ENCODE assay signal across 21 cellular contexts in the genomic region with DNA sequence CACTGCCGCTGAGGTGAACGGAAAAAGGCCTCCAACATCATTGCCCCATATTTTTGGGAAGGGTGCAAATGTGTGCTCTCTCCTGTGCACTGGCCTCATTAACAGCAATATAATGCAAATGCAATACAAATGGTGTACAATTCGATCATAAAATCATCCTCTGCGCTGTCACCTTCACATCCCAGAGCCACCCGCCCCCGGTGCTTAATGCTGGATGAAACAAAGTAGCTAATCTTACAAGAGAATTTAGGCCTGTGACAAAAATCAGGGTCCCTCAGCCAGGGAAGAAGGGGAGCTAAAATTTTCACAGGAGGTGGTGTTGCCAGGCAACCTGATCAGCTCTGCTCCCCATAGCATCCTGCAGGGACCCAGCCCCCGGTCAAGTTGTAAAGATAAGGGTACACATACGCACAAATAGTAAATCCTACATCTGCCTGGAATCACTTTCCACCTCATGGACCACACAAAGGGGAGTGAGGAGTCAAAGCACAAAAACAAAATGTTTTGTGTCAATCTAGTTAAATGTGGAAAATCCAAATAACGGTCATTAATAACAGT.
DNase-seq lines count a peak whose midpoint lies in the region; ATAC-seq and TF ChIP-seq lines count a peak whose summit lies in the region.
"Had no signal": no experiment of that assay in that cellular context is flagged by ENCODE, and none has a peak within 500 bp of the region (broad histone marks: within the 10 kb centered on the region; RNA-seq: fewer than 3 reads in every experiment).

No MANE protein-coding gene starts in this region.

- no peak for ATAC-seq in HG03457 (IDR thresholded peaks at IDR 0.05; ENCODE audit: unreplicated experiment)
- no peak for ATAC-seq in stimulated activated effector memory CD8-positive, alpha-beta T cell treated with anti-CD3 and anti-CD28 coated beads, Interleukin-12 subunit alpha, Interleukin-12 subunit beta, amount 100 ng/mL, for 72 hours
- ATAC-seq: CD8-positive, alpha-beta T cell had no signal

- H3K4me1 Mint-ChIP-seq in nephron progenitor cell = peaks cover 66% of the 10 kb centered on the region
- H3K4me1 Mint-ChIP-seq in stimulated activated effector memory CD8-positive, alpha-beta T cell treated with anti-CD3 and anti-CD28 coated beads, Interleukin-12 subunit alpha, Interleukin-12 subunit beta, amount 100 ng/mL, for 72 hours = peaks cover 12% of the 10 kb centered on the region

- TF ChIP-seq CTCF in HEK293 (tag by site-specific recombination; IDR thresholded peaks at IDR 0.05) (no peak), nephron progenitor cell (IDR thresholded peaks at IDR 0.05) (no peak)

- no peaks in the 10 kb centered on the region for H3K9me3 Mint-ChIP-seq in nephron progenitor cell
- no peaks in the 10 kb centered on the region for H3K9me3 Mint-ChIP-seq in stimulated activated effector memory CD8-positive, alpha-beta T cell treated with anti-CD3 and anti-CD28 coated beads, Interleukin-12 subunit alpha, Interleukin-12 subunit beta, amount 100 ng/mL, for 72 hours
- H3K9me3 Mint-ChIP-seq: CD8-positive, alpha-beta T cell had no signal

- H3K9ac ChIP-seq in adipocyte (ENCODE audit: low read length) (peak overlapping the region; percentile 98), subcutaneous abdominal adipose tissue (ENCODE audit: low read length in 5 of 5) (no peak overlapping the region)
- H3K9ac ChIP-seq: BLaER1 treated with 17β-estradiol and CSF1 and Interleukin-3, amounts not matched to agents 10 nM and 100 nM had no signal

- H3K4me1 ChIP-seq in HEK293 (ENCODE audit: control insufficient read depth, insufficient read depth, low read length) = peaks cover 3% of the 10 kb centered on the region
- peaks cover 62% of the 10 kb centered on the region for H3K4me1 ChIP-seq in adipocyte (ENCODE audit: control insufficient read depth, insufficient read depth, low read length)
- H3K4me1 ChIP-seq in subcutaneous abdominal adipose tissue (ENCODE audit: control insufficient read depth in 5 of 5, insufficient read depth in 5 of 5, low read length in 5 of 5) = peaks cover 11 to 92% (median 76%) of the 10 kb centered on the region in 5 donors

- H3K27me3 ChIP-seq in adipocyte (replicated peaks; ENCODE audit: control insufficient read depth, insufficient read depth, low read length) (no peaks in the 10 kb centered on the region), subcutaneous abdominal adipose tissue (ENCODE audit: control insufficient read depth in 5 of 5, insufficient read depth in 4 of 5, low read length in 5 of 5) (no peaks in the 10 kb centered on the region)

- H3K4me3 Mint-ChIP-seq in nephron progenitor cell = peak overlapping the region; percentile 39
- no peak overlapping the region for H3K4me3 Mint-ChIP-seq in stimulated activated effector memory CD8-positive, alpha-beta T cell treated with anti-CD3 and anti-CD28 coated beads, Interleukin-12 subunit alpha, Interleukin-12 subunit beta, amount 100 ng/mL, for 72 hours
- H3K4me3 Mint-ChIP-seq: CD8-positive, alpha-beta T cell had no signal

- POLR2A ChIA-PET in HEK293 (lab: Yijun Ruan, JAX) = no interaction called here

- H3K9me3 ChIP-seq in HEK293 (ENCODE audit: control insufficient read depth, insufficient read depth, low read depth, low read length) (no peaks in the 10 kb centered on the region), adipocyte (ENCODE audit: control insufficient read depth, low read length) (no peaks in the 10 kb centered on the region), subcutaneous abdominal adipose tissue (ENCODE audit: control insufficient read depth in 5 of 5, low read length in 5 of 5) (no peaks in the 10 kb centered on the region)
- H3K9me3 ChIP-seq: BLaER1 treated with 17β-estradiol and CSF1 and Interleukin-3, amounts not matched to agents 10 nM and 100 nM had no signal

- H3K36me3 ChIP-seq in HEK293 (ENCODE audit: control insufficient read depth in 2 of 2, insufficient read depth in 1 of 2, low read length in 2 of 2) (peaks cover 0 to 5% of the 10 kb centered on the region in 2 experiments; a peak in 1 of 3 replicates), adipocyte (ENCODE audit: control insufficient read depth, insufficient read depth, low read length, severe bottlenecking) (peaks cover 6% of the 10 kb centered on the region), subcutaneous abdominal adipose tissue (ENCODE audit: control insufficient read depth in 5 of 5, insufficient read depth in 5 of 5, low read length in 5 of 5) (no peaks in the 10 kb centered on the region)
- H3K36me3 ChIP-seq: BLaER1 treated with 17β-estradiol and CSF1 and Interleukin-3, amounts not matched to agents 10 nM and 100 nM had no signal

- no peak overlapping the region for H3K4me3 ChIP-seq in HEK293 (ENCODE audit: low read depth, low read length)
- peak overlapping the region; percentile 95 for H3K4me3 ChIP-seq in adipocyte (ENCODE audit: low read length)
- H3K4me3 ChIP-seq in subcutaneous abdominal adipose tissue (ENCODE audit: low read depth in 1 of 5, low read length in 5 of 5) = no peak overlapping the region
- H3K4me3 ChIP-seq: BLaER1 treated with 17β-estradiol and CSF1 and Interleukin-3, amounts not matched to agents 10 nM and 100 nM; SK-N-MC had no signal

- CTCF ChIA-PET in HEK293 (lab: Yijun Ruan, JAX) = interaction anchor here (0.6 to 2.7 kb wide), 6 partner anchors 24 to 1366 kb away, joined by 3 to 18 read pairs (median 8); no protein-coding TSS in a partner anchor

- H3K36me3 Mint-ChIP-seq in nephron progenitor cell (ENCODE audit: low read depth) = peaks cover 15% of the 10 kb centered on the region
- peaks cover 6% of the 10 kb centered on the region for H3K36me3 Mint-ChIP-seq in stimulated activated effector memory CD8-positive, alpha-beta T cell treated with anti-CD3 and anti-CD28 coated beads, Interleukin-12 subunit alpha, Interleukin-12 subunit beta, amount 100 ng/mL, for 72 hours

- DNase-seq in adipocyte (ENCODE audit: low read depth) = no peak
- no peak for DNase-seq in nephron progenitor cell
- DNase-seq in SHP77 treated with DMSO at 0.1 percent for 48 hours (lab: John Stamatoyannopoulos, UW) = no peak
- DNase-seq in stimulated activated effector memory CD8-positive, alpha-beta T cell treated with anti-CD3 and anti-CD28 coated beads, Interleukin-12 subunit alpha, Interleukin-12 subunit beta, amount 100 ng/mL, for 72 hours (ENCODE audit: low spot score in 2 of 2) = no peak
- DNase-seq: CD8-positive, alpha-beta T cell; DMS79 treated with DMSO at 0.1 percent for 48 hours; H7; Karpas-422; NCI-H1048; NCI-H1436 treated with DMSO at 0.1 percent for 48 hours; NCI-H2029 treated with DMSO at 0.1 percent for 48 hours; NCI-H2171 treated with DMSO at 0.1 percent for 48 hours; NCI-H446 treated with DMSO at 0.1 percent for 48 hours; OCI-M1; Right ventricle myocardium superior had no signal

- no peak overlapping the region for H3K27ac Mint-ChIP-seq in nephron progenitor cell
- H3K27ac Mint-ChIP-seq in stimulated activated effector memory CD8-positive, alpha-beta T cell treated with anti-CD3 and anti-CD28 coated beads, Interleukin-12 subunit alpha, Interleukin-12 subunit beta, amount 100 ng/mL, for 72 hours = no peak overlapping the region
- H3K27ac Mint-ChIP-seq: CD8-positive, alpha-beta T cell had no signal

- no peaks in the 10 kb centered on the region for H3K27me3 Mint-ChIP-seq in nephron progenitor cell (ENCODE audit: low read depth, poor library complexity)

- H3K27ac ChIP-seq in HEK293 (ENCODE audit: extremely low read depth, low read depth, low read length) (no peak overlapping the region), subcutaneous abdominal adipose tissue (ENCODE audit: low read depth, low read length) (peak overlapping the region; percentile 94)
- H3K27ac ChIP-seq: HL-60, SK-N-MC had no signal

TF ChIP-seq in HEK293, 187 proteins besides CTCF, POLR2A, EP300 and RAD21:
- TF ChIP-seq HOXA7 (CRISPR knock-in tag; IDR thresholded peaks at IDR 0.05; ENCODE audit: borderline replicate concordance) (no peak), ZNF146 (tag by site-specific recombination; IDR thresholded peaks at IDR 0.05) (no peak), ZNF658 (tag by site-specific recombination; IDR thresholded peaks at IDR 0.05) (no peak), BCL11B (tag by site-specific recombination; IDR thresholded peaks at IDR 0.05; ENCODE audit: low read depth) (no peak), ZNF48 (tag by site-specific recombination; IDR thresholded peaks at IDR 0.05) (no peak), ZNF549 (tag by site-specific recombination; IDR thresholded peaks at IDR 0.05) (no peak), EGR2 (tag by site-specific recombination; IDR thresholded peaks at IDR 0.05; ENCODE audit: low read depth) (0 out of 2 replicates have a peak, but pooled peaks have one; percentile 4)
- TF ChIP-seq, protein P1, sequence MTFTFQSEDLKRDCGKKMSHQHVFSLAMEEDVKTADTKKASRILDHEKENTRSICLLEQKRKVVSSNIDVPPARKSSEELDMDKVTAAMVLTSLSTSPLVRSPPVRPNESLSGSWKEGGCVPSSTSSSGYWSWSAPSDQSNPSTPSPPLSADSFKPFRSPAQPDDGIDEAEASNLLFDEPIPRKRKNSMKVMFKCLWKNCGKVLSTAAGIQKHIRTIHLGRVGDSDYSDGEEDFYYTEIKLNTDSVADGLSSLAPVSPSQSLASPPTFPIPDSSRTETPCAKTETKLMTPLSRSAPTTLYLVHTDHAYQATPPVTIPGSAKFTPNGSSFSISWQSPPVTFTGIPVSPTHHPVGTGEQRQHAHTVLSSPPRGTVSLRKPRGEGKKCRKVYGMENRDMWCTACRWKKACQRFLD (tag by site-specific recombination; IDR thresholded peaks at IDR 0.05) = no peak
